Comparison of ENCODE assay signal across 7 cellular contexts in genomic region chr22:37559901-37560681, GRCh38. TPM values are rescaled to one million over a fixed set of nuclear protein-coding genes. Genes with fewer than 3 reads are reported as not detected.
A peak's percentile ranks its signal among the peaks of the same experiment; 100 is the strongest.
DNase-seq lines count a peak whose midpoint lies in the region; ATAC-seq and TF ChIP-seq lines count a peak whose summit lies in the region.

A gene with protein sequence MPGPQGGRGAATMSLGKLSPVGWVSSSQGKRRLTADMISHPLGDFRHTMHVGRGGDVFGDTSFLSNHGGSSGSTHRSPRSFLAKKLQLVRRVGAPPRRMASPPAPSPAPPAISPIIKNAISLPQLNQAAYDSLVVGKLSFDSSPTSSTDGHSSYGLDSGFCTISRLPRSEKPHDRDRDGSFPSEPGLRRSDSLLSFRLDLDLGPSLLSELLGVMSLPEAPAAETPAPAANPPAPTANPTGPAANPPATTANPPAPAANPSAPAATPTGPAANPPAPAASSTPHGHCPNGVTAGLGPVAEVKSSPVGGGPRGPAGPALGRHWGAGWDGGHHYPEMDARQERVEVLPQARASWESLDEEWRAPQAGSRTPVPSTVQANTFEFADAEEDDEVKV (plus strand): TSS chr22:37560480. CDS start chr22:37566350, 5,870 bp downstream.

- H3K36me3 Mint-ChIP-seq in activated T-helper 17 cell treated with anti-CD3 and anti-CD28 coated beads, Interleukin-2, amount 50 U/mL, for 72 hours (ENCODE audit: low read depth) = peaks cover 7% of the 10 kb centered on the region

- peaks cover 52% of the 10 kb centered on the region for H3K27me3 Mint-ChIP-seq in activated T-helper 17 cell treated with anti-CD3 and anti-CD28 coated beads, Interleukin-2, amount 50 U/mL, for 72 hours

- H3K4me1 ChIP-seq in neuron (ENCODE audit: insufficient read depth, low read length) = peaks cover 17% of the 10 kb centered on the region

- no peaks in the 10 kb centered on the region for H3K9me3 ChIP-seq in neuron (ENCODE audit: low read length)

- no peak within 1 kb of the TSS for H3K27ac Mint-ChIP-seq in activated T-helper 17 cell treated with anti-CD3 and anti-CD28 coated beads, Interleukin-2, amount 50 U/mL, for 72 hours

- peak within 1 kb of the TSS; percentile 43 for H2AFZ ChIP-seq in neuron (ENCODE audit: low read depth, low read length)

- DNase-seq in HEK293T (ENCODE audit: extremely low spot score) (peak; percentile 77), head of caudate nucleus (peak in 38 of 42 donors; percentile 45 to 86 (median 72)), SIG-M5 treated with dmso at 0.1 percent for 504 hours (lab: John Stamatoyannopoulos, UW; ENCODE audit: unreplicated experiment) (no peak), NCI-H187 treated with DMSO at 0.1 percent for 48 hours (lab: John Stamatoyannopoulos, UW) (no peak), GM19238 (ENCODE audit: insufficient read length, low spot score) (no peak)

- peak within 1 kb of the TSS; percentile 67 for H3K4me3 Mint-ChIP-seq in activated T-helper 17 cell treated with anti-CD3 and anti-CD28 coated beads, Interleukin-2, amount 50 U/mL, for 72 hours

- intact Hi-C loops in head of caudate nucleus (cut with DNase I) = no loop called here

- ATAC-seq in activated T-helper 17 cell treated with anti-CD3 and anti-CD28 coated beads, Interleukin-2, amount 50 U/mL, for 72 hours (replicated peaks) = peak; percentile 21

- POLR2A ChIA-PET in HEK293T (lab: Yijun Ruan, JAX) = interaction anchor here (0.8 to 2.9 kb wide), 8 partner anchors 9 to 48 kb away, joined by 4 to 25 read pairs (median 6); partner anchors contain the start of gene GGA1

- no peaks in the 10 kb centered on the region for H3K36me3 ChIP-seq in neuron (ENCODE audit: insufficient read depth, low read length)

- CTCF ChIA-PET in HEK293T (lab: Yijun Ruan, JAX) = no interaction called here

- H3K4me1 Mint-ChIP-seq in activated T-helper 17 cell treated with anti-CD3 and anti-CD28 coated beads, Interleukin-2, amount 50 U/mL, for 72 hours = peaks cover 16% of the 10 kb centered on the region

- H3K4me3 ChIP-seq in neuron (ENCODE audit: low read length) = peak within 1 kb of the TSS; percentile 71

- H3K27me3 ChIP-seq in neuron (ENCODE audit: insufficient read depth, low read length) = peaks cover 8% of the 10 kb centered on the region

- H3K9me3 Mint-ChIP-seq in activated T-helper 17 cell treated with anti-CD3 and anti-CD28 coated beads, Interleukin-2, amount 50 U/mL, for 72 hours = no peaks in the 10 kb centered on the region

TF ChIP-seq in HEK293T, 16 proteins besides CTCF, POLR2A, EP300 and RAD21:
- TF ChIP-seq LEF1 (IDR thresholded peaks at IDR 0.05; ENCODE audit: borderline replicate concordance) = 0 out of 2 replicates have a peak, but pooled peaks have one; percentile 56
- TF ChIP-seq CTBP1 (IDR thresholded peaks at IDR 0.05; ENCODE audit: borderline replicate concordance) = no peak
- TF ChIP-seq TARDBP (IDR thresholded peaks at IDR 0.05) = no peak
- TF ChIP-seq NFRKB (IDR thresholded peaks at IDR 0.05) = no peak
- TF ChIP-seq, protein P1, sequence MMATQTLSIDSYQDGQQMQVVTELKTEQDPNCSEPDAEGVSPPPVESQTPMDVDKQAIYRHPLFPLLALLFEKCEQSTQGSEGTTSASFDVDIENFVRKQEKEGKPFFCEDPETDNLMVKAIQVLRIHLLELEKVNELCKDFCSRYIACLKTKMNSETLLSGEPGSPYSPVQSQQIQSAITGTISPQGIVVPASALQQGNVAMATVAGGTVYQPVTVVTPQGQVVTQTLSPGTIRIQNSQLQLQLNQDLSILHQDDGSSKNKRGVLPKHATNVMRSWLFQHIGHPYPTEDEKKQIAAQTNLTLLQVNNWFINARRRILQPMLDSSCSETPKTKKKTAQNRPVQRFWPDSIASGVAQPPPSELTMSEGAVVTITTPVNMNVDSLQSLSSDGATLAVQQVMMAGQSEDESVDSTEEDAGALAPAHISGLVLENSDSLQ (IDR thresholded peaks at IDR 0.05) = no peak
- TF ChIP-seq HDGF (IDR thresholded peaks at IDR 0.05; ENCODE audit: borderline replicate concordance) = peak; percentile 20; the same call in 1 of the 2 replicates

RNA-seq across cellular contexts. Expression of the gene that starts here (rescaled TPM):
- 1 to 10 TPM; 1.0 to 2.3 TPM for total RNA-seq in activated T-helper 17 cell treated with anti-CD3 and anti-CD28 coated beads, Interleukin-2, amount 50 U/mL, for 72 hours

Comparison
In these comparisons a context has a peak if more than half of its experiments do, and no peak if none do; other contexts are left out.
1. DNase-seq: peak in HEK293T (single experiment) and head of caudate nucleus (38 of 42); none in SIG-M5 treated with dmso at 0.1 percent for 504 hours (single experiment), NCI-H187 treated with DMSO at 0.1 percent for 48 hours (single experiment) and GM19238 (single experiment).